In genomic region chr3:45516829-45517228, GRCh38 we compare ENCODE assay signal across 18 cellular contexts.
DNase-seq lines count a peak whose midpoint lies in the region; TF ChIP-seq lines count a peak whose summit lies in the region.
"Had no signal": no experiment of that assay in that cellular context is flagged by ENCODE, and none has a peak within 500 bp of the region (broad histone marks: within the 10 kb centered on the region; RNA-seq: fewer than 3 reads in every experiment).

No MANE protein-coding gene starts in this region.

- in situ Hi-C loops in brain microvascular endothelial cell (cut with HindIII; ENCODE audit: low pct_ligation_motif_present, low sequenced_read_pairs) (loop anchor here (25.0 kb wide), 1 partner anchor 480 kb away; the partner anchor contains the start of gene CLEC3B), GM23248 (cut with MboI) (loop anchor here (5.0 to 25.0 kb wide), 2 partner anchors 145 to 570 kb away; no protein-coding TSS in a partner anchor), mammary epithelial cell (cut with MboI; ENCODE audit: low sequenced_read_pairs in 2 of 2) (loop anchor here (5.0 to 10.0 kb wide), 2 partner anchors 145 to 318 kb away; no protein-coding TSS in a partner anchor)

- no peaks in the 10 kb centered on the region for H4K20me1 ChIP-seq in GM23248 (ENCODE audit: insufficient read depth)
- H4K20me1 ChIP-seq in mammary epithelial cell (ENCODE audit: insufficient read depth, low read length): no peaks in the 10 kb centered on the region

- H3F3A ChIP-seq in GM23248 (ENCODE audit: insufficient read depth): no peaks in the 10 kb centered on the region

- BruUV-seq in mammary epithelial cell (replicated peaks; lab: Mats Ljungman, UMichigan): no TSS peak

- H3K36me3 ChIP-seq in brain microvascular endothelial cell (replicated peaks): peaks cover 11% of the 10 kb centered on the region
- peaks cover 26 to 37% (median 34%) of the 10 kb centered on the region in 3 donors for H3K36me3 ChIP-seq in skeletal muscle tissue (ENCODE audit: control insufficient read depth in 3 of 3, insufficient read depth in 3 of 3, low read length in 3 of 3)
- peaks cover 12% of the 10 kb centered on the region; the same call in 1 of the 2 replicates for H3K36me3 ChIP-seq in GM23248 (ENCODE audit: low read depth)
- H3K36me3 ChIP-seq in mammary epithelial cell (ENCODE audit: insufficient read depth, low read length): peaks cover 6% of the 10 kb centered on the region

- peaks cover 6 to 14% (median 13%) of the 10 kb centered on the region in 3 donors for H3K4me1 ChIP-seq in skeletal muscle tissue (ENCODE audit: control insufficient read depth in 3 of 3, insufficient read depth in 3 of 3, low read length in 3 of 3)
- H3K4me1 ChIP-seq in GM23248 (ENCODE audit: insufficient read depth): no peaks in the 10 kb centered on the region
- no peaks in the 10 kb centered on the region for H3K4me1 ChIP-seq in mammary epithelial cell (ENCODE audit: insufficient read depth, low read length)
- H3K4me1 ChIP-seq: prostate gland had no signal

- no peak overlapping the region for H3K4me3 ChIP-seq in brain microvascular endothelial cell (ENCODE audit: low read depth, low read length)
- no peak overlapping the region for H3K4me3 ChIP-seq in skeletal muscle tissue (ENCODE audit: low read length in 3 of 3)
- H3K4me3 ChIP-seq in GM23248: no peak overlapping the region
- H3K4me3 ChIP-seq in mammary epithelial cell (replicated peaks in 1 of 3; ENCODE audit: insufficient read depth in 1 of 3, low read depth in 2 of 3, low read length in 3 of 3): no peak overlapping the region
- H3K4me3 ChIP-seq: cardiac muscle cell, K562, prostate gland had no signal

- H3K9ac ChIP-seq in skeletal muscle tissue (ENCODE audit: low read depth in 1 of 3, low read length in 3 of 3): peak overlapping the region in 1 of 3 donors; percentile 41
- no peak overlapping the region for H3K9ac ChIP-seq in GM23248
- no peak overlapping the region for H3K9ac ChIP-seq in mammary epithelial cell (ENCODE audit: insufficient read depth, low read length)

- TF ChIP-seq CTCF in brain microvascular endothelial cell (IDR thresholded peaks at IDR 0.05; ENCODE audit: low read depth, low read length, missing control alignments) (no peak), mammary epithelial cell (conservative IDR thresholded peaks at IDR 0.05 in 1 of 2, IDR thresholded peaks at IDR 0.05 in 1 of 2; ENCODE audit: extremely low read depth in 1 of 2, insufficient read depth in 1 of 2, low read depth in 1 of 2, low read length in 2 of 2) (no peak)

- intact Hi-C loops in mammary epithelial cell (cut with micrococcal nuclease): loop anchor here (1.0 kb wide), 1 partner anchor 38 kb away; no protein-coding TSS in a partner anchor

- CTCF ChIA-PET in mammary epithelial cell (lab: Charles Lee; ENCODE audit: low non-redundant PET): no interaction called here

- H3K79me2 ChIP-seq in GM23248 (ENCODE audit: insufficient read depth): no peaks in the 10 kb centered on the region
- no peaks in the 10 kb centered on the region for H3K79me2 ChIP-seq in mammary epithelial cell (ENCODE audit: insufficient read depth, low read length)

- no peak overlapping the region for H2AFZ ChIP-seq in GM23248
- no peak overlapping the region for H2AFZ ChIP-seq in mammary epithelial cell (ENCODE audit: low read depth, low read length)

- 98 to 100% methylated on average over 1 of the region's 1 CpG for WGBS in GM23248 (ENCODE audit: low coverage in 1 of 2, low lambda C conversion rate in 2 of 2, missing lambda C conversion rate in 2 of 2), 2 experiments
- WGBS in mammary epithelial cell (ENCODE audit: low coverage, missing lambda C conversion rate): 100% methylated on average over 1 of the region's 1 CpG

- H3K27me3 ChIP-seq in brain microvascular endothelial cell (replicated peaks): no peaks in the 10 kb centered on the region
- no peaks in the 10 kb centered on the region for H3K27me3 ChIP-seq in skeletal muscle tissue (ENCODE audit: control insufficient read depth in 3 of 3, insufficient read depth in 3 of 3, low read length in 3 of 3)
- H3K27me3 ChIP-seq in GM23248 (replicated peaks; ENCODE audit: insufficient read depth): no peaks in the 10 kb centered on the region
- no peaks in the 10 kb centered on the region for H3K27me3 ChIP-seq in mammary epithelial cell (ENCODE audit: insufficient read depth, low read length)
- H3K27me3 ChIP-seq: cardiac muscle cell had no signal

- no peaks in the 10 kb centered on the region for H3K9me2 ChIP-seq in GM23248 (ENCODE audit: insufficient read depth)

- no peaks in the 10 kb centered on the region for H3K9me3 ChIP-seq in skeletal muscle tissue (ENCODE audit: control insufficient read depth in 3 of 3, low read length in 3 of 3)
- no peaks in the 10 kb centered on the region for H3K9me3 ChIP-seq in GM23248 (ENCODE audit: low read depth)
- no peaks in the 10 kb centered on the region for H3K9me3 ChIP-seq in mammary epithelial cell (replicated peaks; ENCODE audit: insufficient read depth, low read length)
- H3K9me3 ChIP-seq: prostate gland had no signal

- H3K27ac ChIP-seq in brain microvascular endothelial cell (peak overlapping the region; percentile 26), skeletal muscle tissue (ENCODE audit: low read depth, low read length) (peak overlapping the region; percentile 52), GM23248 (no peak overlapping the region), mammary epithelial cell (ENCODE audit: insufficient read depth, low read depth, low read length) (no peak overlapping the region)
- H3K27ac ChIP-seq: cardiac muscle cell, prostate gland had no signal

- peak; percentile 88 for DNase-seq in LHCN-M2 (ENCODE audit: low read depth)
- peak; percentile 51 for DNase-seq in brain microvascular endothelial cell
- peak; percentile 87 for DNase-seq in iris pigment epithelial cell (ENCODE audit: low read depth)
- no peak for DNase-seq in GM23248
- no peak for DNase-seq in NCI-H1105 (lab: John Stamatoyannopoulos, UW)
- no peak for DNase-seq in mammary epithelial cell
- DNase-seq: activated CD4-positive, alpha-beta T cell treated with anti-CD3 and anti-CD28 coated beads for 36 hours; activated naive CD8-positive, alpha-beta T cell treated with anti-CD3 and anti-CD28 coated beads, Interleukin-2, amount 10 ng/mL, durations not matched to agents 7 days and 5 days; effector CD8-positive, alpha-beta T cell; EL; immature natural killer cell; MV-4-11; NCI-H187 treated with DMSO at 0.1 percent for 48 hours; NCI-H526 had no signal

- H3K4me2 ChIP-seq in GM23248 (ENCODE audit: unreplicated experiment) (no peak overlapping the region), mammary epithelial cell (ENCODE audit: insufficient read depth, low read depth, low read length) (no peak overlapping the region)

- dilution Hi-C loops in mammary epithelial cell (cut with HindIII; ENCODE audit: low sequenced_read_pairs): no loop called here

Comparison
In these comparisons a context has a peak if more than half of its experiments do, and no peak if none do; other contexts are left out.
1. DNase-seq: peak in LHCN-M2 (single experiment), brain microvascular endothelial cell (single experiment) and iris pigment epithelial cell (single experiment); none in GM23248 (single experiment), NCI-H1105 (single experiment) and mammary epithelial cell (single experiment).
2. H3K27ac ChIP-seq: peak in brain microvascular endothelial cell (single experiment) and skeletal muscle tissue (single experiment); none in GM23248 (single experiment) and mammary epithelial cell (single experiment).